30 cellular contexts compared by ENCODE assay signal in genomic region chr2:236341066-236341465, GRCh38.
"Had no signal": no experiment of that assay in that cellular context is flagged by ENCODE, and none has a peak within 500 bp of the region (broad histone marks: within the 10 kb centered on the region; RNA-seq: fewer than 3 reads in every experiment).

No MANE protein-coding gene starts in this region.

- H3K4me1 Mint-ChIP-seq: activated naive CD4-positive, alpha-beta T cell treated with anti-CD3 and anti-CD28 coated beads, Interleukin-2, amount 10 ng/mL, durations not matched to agents 7 days and 5 days; activated naive CD8-positive, alpha-beta T cell treated with anti-CD3 and anti-CD28 coated beads, Interleukin-2, amount 10 ng/mL, durations not matched to agents 7 days and 5 days; natural killer cell had no signal

- DNase-seq: activated CD4-positive, alpha-beta T cell treated with anti-CD3 and anti-CD28 coated beads for 48 hours; activated CD4-positive, alpha-beta T cell treated with anti-CD3 and anti-CD28 coated beads, Interleukin-2, amount 50 U/mL, for 48 hours; activated CD8-positive, alpha-beta memory T cell treated with anti-CD3 and anti-CD28 coated beads for 24 hours; activated naive CD4-positive, alpha-beta T cell treated with anti-CD3 and anti-CD28 coated beads, Interleukin-2, amount 10 ng/mL, durations not matched to agents 7 days and 5 days; activated naive CD8-positive, alpha-beta T cell treated with anti-CD3 and anti-CD28 coated beads, Interleukin-2, amount 10 ng/mL, durations not matched to agents 7 days and 5 days; central memory CD4-positive, alpha-beta T cell; effector CD8-positive, alpha-beta T cell; foreskin fibroblast; left lung; mesendoderm; natural killer cell; ovary; stimulated activated CD4-positive, alpha-beta T cell treated with anti-CD3 and anti-CD28 coated beads, Interleukin-1b, Interleukin-23, amount 100 ng/mL, for 48 hours; stimulated activated CD4-positive, alpha-beta T cell treated with anti-CD3 and anti-CD28 coated beads, Interleukin-4, amount 100 ng/mL, for 4 hours; stimulated activated CD8-positive, alpha-beta memory T cell treated with anti-CD3 and anti-CD28 coated beads, Interleukin-4, amount 100 ng/mL, for 48 hours; stimulated activated naive B cell treated with anti-CD40 and anti-IgM and Interleukin-4, amounts not matched to agents 10 μg/mL and 1 μg/mL and 100 μg/mL, for 72 hours; stomach; SW 1271; T-helper 9 cell; tibial artery; upper lobe of right lung had no signal

- H3K36me3 ChIP-seq: ascending aorta, left lung, ovary, stomach, suprapubic skin, tibial artery, upper lobe of right lung had no signal

- H3K9me3 Mint-ChIP-seq: activated naive CD4-positive, alpha-beta T cell treated with anti-CD3 and anti-CD28 coated beads, Interleukin-2, amount 10 ng/mL, durations not matched to agents 7 days and 5 days; activated naive CD8-positive, alpha-beta T cell treated with anti-CD3 and anti-CD28 coated beads, Interleukin-2, amount 10 ng/mL, durations not matched to agents 7 days and 5 days; activated T-helper 1 cell treated with anti-CD3 and anti-CD28 coated beads, Interleukin-12 subunit alpha, Interleukin-12 subunit beta, Interleukin-2, Interleukin-4 antibody, amounts not matched to agents 30 ng/mL and 10 ng/mL and 1 ng/mL, durations not matched to agents 14 hours and 24 hours and 36 hours; dendritic cell treated with granulocyte-macrophage colony-stimulating factor and Interleukin-4, amounts not matched to agents 40 ng/mL and 50 ng/mL, for 4 days; natural killer cell; stimulated activated naive B cell treated with anti-CD40 and anti-IgM and Interleukin-4, amounts not matched to agents 10 μg/mL and 1 μg/mL and 100 μg/mL, for 72 hours; T-helper 1 cell treated with Interleukin-12 subunit alpha and Interleukin-12 subunit beta and Interleukin-4 antibody, amounts not matched to agents 30 μg/mL and 1 μg/mL, for 36 hours had no signal

- H3K27me3 ChIP-seq: ascending aorta, left lung, ovary, stomach, tibial artery, upper lobe of right lung had no signal

- ATAC-seq: activated CD4-positive, CD25-positive, alpha-beta regulatory T cell treated with anti-CD3 and anti-CD28 coated beads, Interleukin-2, amount 50 U/mL, for 24 hours; left lung; natural killer cell; stimulated activated naive B cell treated with anti-CD40 and anti-IgM and Interleukin-4, amounts not matched to agents 10 μg/mL and 1 μg/mL and 100 μg/mL, for 72 hours; upper lobe of right lung had no signal

- H3K27ac Mint-ChIP-seq: activated naive CD4-positive, alpha-beta T cell treated with anti-CD3 and anti-CD28 coated beads, Interleukin-2, amount 10 ng/mL, durations not matched to agents 7 days and 5 days; activated naive CD8-positive, alpha-beta T cell treated with anti-CD3 and anti-CD28 coated beads, Interleukin-2, amount 10 ng/mL, durations not matched to agents 7 days and 5 days; activated T-helper 1 cell treated with anti-CD3 and anti-CD28 coated beads, Interleukin-12 subunit alpha, Interleukin-12 subunit beta, Interleukin-2, Interleukin-4 antibody, amounts not matched to agents 30 ng/mL and 10 ng/mL and 1 ng/mL, durations not matched to agents 14 hours and 24 hours and 36 hours; dendritic cell treated with granulocyte-macrophage colony-stimulating factor and Interleukin-4, amounts not matched to agents 40 ng/mL and 50 ng/mL, for 4 days; natural killer cell; progenitor cell of endocrine pancreas; stimulated activated naive B cell treated with anti-CD40 and anti-IgM and Interleukin-4, amounts not matched to agents 10 μg/mL and 1 μg/mL and 100 μg/mL, for 72 hours; T-helper 1 cell treated with Interleukin-12 subunit alpha and Interleukin-12 subunit beta and Interleukin-4 antibody, amounts not matched to agents 30 μg/mL and 1 μg/mL, for 36 hours had no signal

- H3K4me3 Mint-ChIP-seq: activated naive CD4-positive, alpha-beta T cell treated with anti-CD3 and anti-CD28 coated beads, Interleukin-2, amount 10 ng/mL, durations not matched to agents 7 days and 5 days; activated naive CD8-positive, alpha-beta T cell treated with anti-CD3 and anti-CD28 coated beads, Interleukin-2, amount 10 ng/mL, durations not matched to agents 7 days and 5 days; activated T-helper 1 cell treated with anti-CD3 and anti-CD28 coated beads, Interleukin-12 subunit alpha, Interleukin-12 subunit beta, Interleukin-2, Interleukin-4 antibody, amounts not matched to agents 30 ng/mL and 10 ng/mL and 1 ng/mL, durations not matched to agents 14 hours and 24 hours and 36 hours; dendritic cell treated with granulocyte-macrophage colony-stimulating factor and Interleukin-4, amounts not matched to agents 40 ng/mL and 50 ng/mL, for 4 days; natural killer cell; stimulated activated naive B cell treated with anti-CD40 and anti-IgM and Interleukin-4, amounts not matched to agents 10 μg/mL and 1 μg/mL and 100 μg/mL, for 72 hours; T-helper 1 cell treated with Interleukin-12 subunit alpha and Interleukin-12 subunit beta and Interleukin-4 antibody, amounts not matched to agents 30 μg/mL and 1 μg/mL, for 36 hours had no signal

- H3K36me3 Mint-ChIP-seq: activated naive CD4-positive, alpha-beta T cell treated with anti-CD3 and anti-CD28 coated beads, Interleukin-2, amount 10 ng/mL, durations not matched to agents 7 days and 5 days; activated naive CD8-positive, alpha-beta T cell treated with anti-CD3 and anti-CD28 coated beads, Interleukin-2, amount 10 ng/mL, durations not matched to agents 7 days and 5 days; natural killer cell; stimulated activated naive B cell treated with anti-CD40 and anti-IgM and Interleukin-4, amounts not matched to agents 10 μg/mL and 1 μg/mL and 100 μg/mL, for 72 hours had no signal

- H3K27me3 Mint-ChIP-seq: progenitor cell of endocrine pancreas had no signal

- H3K4me3 ChIP-seq: ascending aorta, left lung, lung, ovary, smooth muscle cell, stomach, suprapubic skin, tibial artery, upper lobe of right lung had no signal
